14 cellular contexts compared by ENCODE assay signal in genomic region chrX:19563746-19564145, GRCh38. TPM values are rescaled to one million over a fixed set of nuclear protein-coding genes. Genes with fewer than 3 reads are reported as not detected.
DNase-seq lines count a peak whose midpoint lies in the region; ATAC-seq and FAIRE-seq lines count a peak whose summit lies in the region.
"Had no signal": no experiment of that assay in that cellular context is flagged by ENCODE, and none has a peak within 500 bp of the region (broad histone marks: within the 10 kb centered on the region; RNA-seq: fewer than 3 reads in every experiment).

No MANE protein-coding gene starts in this region.

- no peaks in the 10 kb centered on the region for H3K9me3 ChIP-seq in small intestine (ENCODE audit: control insufficient read depth, low read depth)

- no peaks in the 10 kb centered on the region for H3K4me1 ChIP-seq in small intestine (ENCODE audit: control insufficient read depth in 2 of 2, insufficient read depth in 1 of 2, low read depth in 1 of 2, low read length in 1 of 2)

- peaks cover 14% of the 10 kb centered on the region for H3K36me3 Mint-ChIP-seq in activated naive CD4-positive, alpha-beta T cell treated with anti-CD3 and anti-CD28 coated beads for 36 hours (ENCODE audit: low read depth)
- peaks cover 2% of the 10 kb centered on the region for H3K36me3 Mint-ChIP-seq in IgD-negative memory B cell

- peak; percentile 50 for ATAC-seq in GM21717 (IDR thresholded peaks at IDR 0.05; ENCODE audit: unreplicated experiment)
- ATAC-seq: left lobe of liver had no signal

- no peaks in the 10 kb centered on the region for H3K9me3 Mint-ChIP-seq in activated naive CD4-positive, alpha-beta T cell treated with anti-CD3 and anti-CD28 coated beads for 36 hours
- H3K9me3 Mint-ChIP-seq in IgD-negative memory B cell = no peaks in the 10 kb centered on the region

- peaks cover 34% of the 10 kb centered on the region for H3K4me1 Mint-ChIP-seq in activated naive CD4-positive, alpha-beta T cell treated with anti-CD3 and anti-CD28 coated beads for 36 hours (ENCODE audit: low read depth)
- peaks cover 18 to 23% (median 21%) of the 10 kb centered on the region in 3 donors for H3K4me1 Mint-ChIP-seq in IgD-negative memory B cell

- WGBS in small intestine, 3 donors = 44 to 67% (median 60%) methylated on average over 6 of the region's 6 CpGs

- H3K27me3 Mint-ChIP-seq in activated naive CD4-positive, alpha-beta T cell treated with anti-CD3 and anti-CD28 coated beads for 36 hours (ENCODE audit: low read depth) = no peaks in the 10 kb centered on the region
- no peaks in the 10 kb centered on the region for H3K27me3 Mint-ChIP-seq in IgD-negative memory B cell

- no peaks in the 10 kb centered on the region for H3K36me3 ChIP-seq in small intestine (ENCODE audit: control insufficient read depth in 2 of 2, insufficient read depth in 2 of 2, low read length in 2 of 2)

- DNase-seq in activated naive CD4-positive, alpha-beta T cell treated with anti-CD3 and anti-CD28 coated beads for 36 hours = peak; percentile 26
- DNase-seq in activated naive CD4-positive, alpha-beta T cell treated with anti-CD3 and anti-CD28 coated beads, Interleukin-2, amount 50 U/mL, for 16 hours = no peak
- DNase-seq in small intestine (peak; percentile 2), NCI-H1436 (lab: John Stamatoyannopoulos, UW) (no peak), Kasumi-1 (lab: John Stamatoyannopoulos, UW) (no peak), HTR-8/SVneo (ENCODE audit: insufficient read length, low spot score) (no peak)
- DNase-seq: effector memory CD4-positive, alpha-beta T cell; NCI-H524 treated with DMSO at 0.1 percent for 48 hours; nucleus accumbens had no signal

- peak overlapping the region; percentile 63 for H3K27ac Mint-ChIP-seq in activated naive CD4-positive, alpha-beta T cell treated with anti-CD3 and anti-CD28 coated beads for 36 hours
- peak overlapping the region; percentile 14 to 93 (median 76) for H3K27ac Mint-ChIP-seq in IgD-negative memory B cell

- H3K4me3 ChIP-seq in small intestine (ENCODE audit: low read depth in 1 of 2, low read length in 2 of 2) = no peak overlapping the region

- no peaks in the 10 kb centered on the region for H3K27me3 ChIP-seq in small intestine (ENCODE audit: control insufficient read depth in 2 of 2, insufficient read depth in 2 of 2, low read length in 2 of 2)

- H3K4me3 Mint-ChIP-seq in activated naive CD4-positive, alpha-beta T cell treated with anti-CD3 and anti-CD28 coated beads for 36 hours = no peak overlapping the region
- peak overlapping the region; percentile 30 to 85 (median 62) for H3K4me3 Mint-ChIP-seq in IgD-negative memory B cell

- H3K27ac ChIP-seq in small intestine (ENCODE audit: low read depth in 1 of 2, low read length in 1 of 2) = no peak overlapping the region

- CTCF ChIA-PET in activated naive CD4-positive, alpha-beta T cell treated with anti-CD3 and anti-CD28 coated beads for 36 hours (lab: Charles Lee) = no interaction called here

- intact Hi-C loops in activated naive CD4-positive, alpha-beta T cell treated with anti-CD3 and anti-CD28 coated beads for 36 hours (cut with micrococcal nuclease) = no loop called here

- FAIRE-seq in small intestine (lab: Jason Lieb, UNC) (no peak), HTR-8/SVneo (lab: Jason Lieb, UNC) (no peak)

RNA-seq across cellular contexts. Expression of gene MAP3K15, which starts 48.4 kb away (rescaled TPM):
- 1 to 10 TPM; 1.2 to 1.3 TPM for total RNA-seq in activated naive CD4-positive, alpha-beta T cell treated with anti-CD3 and anti-CD28 coated beads for 36 hours
- polyA plus RNA-seq in IgD-negative memory B cell = not detected
- polyA plus RNA-seq in small intestine = under 1 TPM in 1 of 3 donors, not detected in 2; 0.19 TPM
- total RNA-seq: glomerular endothelial cell, subcutaneous adipose tissue had no signal

Comparison
In these comparisons a context has a peak if more than half of its experiments do, and no peak if none do; other contexts are left out.
1. DNase-seq: peak in activated naive CD4-positive, alpha-beta T cell treated with anti-CD3 and anti-CD28 coated beads for 36 hours (single experiment) and small intestine (single experiment); none in activated naive CD4-positive, alpha-beta T cell treated with anti-CD3 and anti-CD28 coated beads, Interleukin-2, amount 50 U/mL, for 16 hours (single experiment), NCI-H1436 (single experiment), Kasumi-1 (0 of 2) and HTR-8/SVneo (single experiment).